In genomic region chr14:104359301-104359968, GRCh38 we compare ENCODE assay signal across 1 cellular context.
TF ChIP-seq lines count a peak whose summit lies in the region.

No MANE protein-coding gene starts in this region.

TF ChIP-seq in H1, 55 proteins besides CTCF, POLR2A, EP300 and RAD21:
- TF ChIP-seq SIX5 (IDR thresholded peaks at IDR 0.05; ENCODE audit: low read depth, low read length) (no peak), ATF2 (IDR thresholded peaks at IDR 0.05; ENCODE audit: low read length) (no peak), CTBP2 (IDR thresholded peaks at IDR 0.05; ENCODE audit: borderline replicate concordance, insufficient read depth, insufficient read length, low read length) (no peak), SAP30 (IDR thresholded peaks at IDR 0.05; ENCODE audit: insufficient read depth, insufficient replicate concordance, low read length) (no peak), TAF1 (IDR thresholded peaks at IDR 0.05; ENCODE audit: low read depth, low read length) (no peak), CREB1 (IDR thresholded peaks at IDR 0.05) (no peak), EGR1 (IDR thresholded peaks at IDR 0.05; ENCODE audit: borderline replicate concordance, low read depth, low read length) (no peak), POLR2AphosphoS5 (IDR thresholded peaks at IDR 0.05; ENCODE audit: low read depth, low read length) (no peak), SRF (IDR thresholded peaks at IDR 0.05; ENCODE audit: low read depth, low read length) (no peak), USF2 (IDR thresholded peaks at IDR 0.05; ENCODE audit: low read length) (no peak), GABPA (IDR thresholded peaks at IDR 0.05; ENCODE audit: borderline replicate concordance, insufficient read depth, low read length) (no peak), SIN3A (conservative IDR thresholded peaks at IDR 0.05 in 1 of 2, IDR thresholded peaks at IDR 0.05 in 1 of 2; ENCODE audit: low read depth in 1 of 2, low read length in 2 of 2) (no peak), TAF7 (optimal IDR thresholded peaks at IDR 0.05; ENCODE audit: borderline replicate concordance, low read depth, low read length) (no peak), KDM4A (IDR thresholded peaks at IDR 0.05; ENCODE audit: low read depth, low read length, severe bottlenecking) (no peak), GTF2F1 (IDR thresholded peaks at IDR 0.05; ENCODE audit: borderline replicate concordance, low read depth, low read length) (no peak), FOSL1 (IDR thresholded peaks at IDR 0.05; ENCODE audit: insufficient read depth, low read depth, low read length) (no peak), CHD7 (IDR thresholded peaks at IDR 0.05; ENCODE audit: insufficient replicate concordance, low read length) (no peak), RXRA (IDR thresholded peaks at IDR 0.05; ENCODE audit: insufficient read depth, low read depth, low read length) (no peak), ZNF274 (IDR thresholded peaks at IDR 0.05; ENCODE audit: borderline replicate concordance, extremely low read depth, low read length) (no peak)
